Comparison of ENCODE assay signal across 15 cellular contexts in the genomic region with DNA sequence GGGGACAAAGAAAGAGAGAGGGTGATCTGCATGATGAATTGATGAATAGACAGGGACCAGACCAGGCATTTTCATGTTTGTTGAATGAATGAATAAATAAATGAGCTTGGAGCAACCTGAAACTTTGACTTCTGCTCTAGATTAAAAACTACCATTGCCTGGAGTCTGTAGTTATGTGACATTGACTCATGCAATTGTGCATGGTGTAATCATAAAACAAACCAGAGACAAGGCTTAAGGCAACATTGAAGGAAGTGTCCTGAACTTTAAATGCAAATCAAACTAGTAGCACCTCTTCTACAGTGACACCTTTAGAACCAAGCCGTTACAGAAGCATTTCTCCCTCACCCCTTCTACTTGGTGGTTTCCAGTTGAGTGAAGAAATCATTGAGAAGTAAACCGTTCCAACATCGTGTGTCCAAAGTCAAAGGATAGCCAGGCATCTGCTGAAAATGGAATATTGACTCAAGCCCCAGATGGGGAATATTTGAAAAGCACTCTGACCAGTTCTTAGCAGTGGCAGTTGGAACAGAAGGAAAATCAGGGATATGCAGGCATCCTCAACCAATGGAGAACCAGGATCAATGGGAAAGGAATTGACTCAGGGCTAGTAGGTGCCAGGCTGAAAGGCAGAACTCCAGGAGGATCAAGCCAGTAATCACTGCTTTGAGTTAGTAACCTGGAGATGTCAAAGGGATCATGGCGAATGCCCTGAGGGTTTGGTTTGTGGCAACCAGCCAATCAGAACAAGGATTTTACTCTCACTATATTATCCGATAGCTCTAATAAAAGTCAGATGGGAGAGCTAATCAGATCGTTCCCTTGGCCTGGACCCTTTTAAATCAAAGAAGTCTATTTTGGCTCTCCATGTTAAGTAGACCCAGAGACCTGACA.
"Had no signal": no experiment of that assay in that cellular context is flagged by ENCODE, and none has a peak within 500 bp of the region (broad histone marks: within the 10 kb centered on the region; RNA-seq: fewer than 3 reads in every experiment).

No MANE protein-coding gene starts in this region.

- H3K36me3 ChIP-seq: colonic mucosa, thoracic aorta had no signal

- H3K27me3 Mint-ChIP-seq: activated CD4-positive, alpha-beta T cell treated with anti-CD3 and anti-CD28 coated beads, Interleukin-2, amount 10 ng/mL, durations not matched to agents 7 days and 5 days; stimulated activated naive CD8-positive, alpha-beta T cell treated with anti-CD3 and anti-CD28 coated beads, Interleukin-15, Interleukin-2, amounts not matched to agents 100 ng/mL and 50 ng/mL, for 24 hours had no signal

- H3K4me1 Mint-ChIP-seq: activated B cell treated with CpG ODN at 0.5 μM for 24 hours; activated CD4-positive, alpha-beta T cell treated with anti-CD3 and anti-CD28 coated beads, Interleukin-2, amount 10 ng/mL, durations not matched to agents 7 days and 5 days; natural killer cell had no signal

- H3K9me3 Mint-ChIP-seq: activated B cell treated with CpG ODN at 0.5 μM for 24 hours; activated CD4-positive, alpha-beta T cell treated with anti-CD3 and anti-CD28 coated beads, Interleukin-2, amount 10 ng/mL, durations not matched to agents 7 days and 5 days; natural killer cell; stimulated activated naive CD8-positive, alpha-beta T cell treated with anti-CD3 and anti-CD28 coated beads, Interleukin-15, Interleukin-2, amounts not matched to agents 100 ng/mL and 50 ng/mL, for 24 hours had no signal

- H3K4me3 ChIP-seq: colonic mucosa, mucosa of descending colon, thoracic aorta had no signal

- H3K4me3 Mint-ChIP-seq: activated B cell treated with CpG ODN at 0.5 μM for 24 hours; activated CD4-positive, alpha-beta T cell treated with anti-CD3 and anti-CD28 coated beads, Interleukin-2, amount 10 ng/mL, durations not matched to agents 7 days and 5 days; activated naive CD8-positive, alpha-beta T cell; natural killer cell; stimulated activated naive CD8-positive, alpha-beta T cell treated with anti-CD3 and anti-CD28 coated beads, Interleukin-15, Interleukin-2, amounts not matched to agents 100 ng/mL and 50 ng/mL, for 24 hours had no signal

- H3K9me3 ChIP-seq: colonic mucosa, mucosa of descending colon, thoracic aorta had no signal

- H3K4me1 ChIP-seq: colonic mucosa had no signal

- H3K27me3 ChIP-seq: colonic mucosa had no signal

- H3K27ac ChIP-seq: colonic mucosa, epithelial cell of prostate, thoracic aorta had no signal

- ATAC-seq: natural killer cell had no signal

- DNase-seq: activated B cell treated with CpG ODN at 0.5 μM for 24 hours; activated CD4-positive, alpha-beta T cell treated with anti-CD3 and anti-CD28 coated beads, Interleukin-2, amount 10 ng/mL, durations not matched to agents 7 days and 5 days; activated effector memory CD4-positive, alpha-beta T cell treated with anti-CD3 and anti-CD28 coated beads, Interleukin-2, amount 50 U/mL, for 16 hours; activated T-cell treated with anti-CD3 and anti-CD28 coated beads, Interleukin-2, amount 50 U/mL, for 1 hour; anterior cingulate cortex; colonic mucosa; effector memory CD4-positive, alpha-beta T cell; natural killer cell; occipital lobe; stimulated activated CD4-positive, alpha-beta T cell treated with anti-CD3 and anti-CD28 coated beads, Interleukin-4, amount 100 ng/mL, for 1 hour had no signal

- H3K36me3 Mint-ChIP-seq: activated naive CD8-positive, alpha-beta T cell; natural killer cell had no signal
